In genomic region chr20:62300319-62300718, GRCh38 we compare ENCODE assay signal across 32 cellular contexts.
"Had no signal": no experiment of that assay in that cellular context is flagged by ENCODE, and none has a peak within 500 bp of the region (broad histone marks: within the 10 kb centered on the region; RNA-seq: fewer than 3 reads in every experiment).

No MANE protein-coding gene starts in this region.

- H3K27me3 Mint-ChIP-seq: activated CD4-positive, alpha-beta memory T cell treated with anti-CD3 and anti-CD28 coated beads for 36 hours; activated CD4-positive, alpha-beta T cell treated with anti-CD3 and anti-CD28 coated beads, Interleukin-2, amount 10 ng/mL, durations not matched to agents 24 days and 14 days; activated naive CD8-positive, alpha-beta T cell treated with anti-CD3 and anti-CD28 coated beads, Interleukin-2, amount 10 ng/mL, durations not matched to agents 7 days and 5 days; naive B cell had no signal

- ATAC-seq: left colon, pancreas had no signal

- H3K27ac Mint-ChIP-seq: activated CD4-positive, alpha-beta memory T cell treated with anti-CD3 and anti-CD28 coated beads for 36 hours; activated CD4-positive, alpha-beta T cell treated with anti-CD3 and anti-CD28 coated beads, Interleukin-2, amount 10 ng/mL, durations not matched to agents 24 days and 14 days; activated naive CD4-positive, alpha-beta T cell treated with anti-CD3 and anti-CD28 coated beads, Interleukin-2, amount 10 ng/mL, durations not matched to agents 7 days and 5 days; activated naive CD8-positive, alpha-beta T cell treated with anti-CD3 and anti-CD28 coated beads, Interleukin-2, amount 10 ng/mL, durations not matched to agents 7 days and 5 days; activated T-helper 1 cell treated with anti-CD3 and anti-CD28 coated beads, Interleukin-12 subunit alpha, Interleukin-12 subunit beta, Interleukin-2, Interleukin-4 antibody, amounts not matched to agents 30 ng/mL and 10 ng/mL and 1 ng/mL, durations not matched to agents 14 hours and 24 hours and 36 hours; nephron progenitor cell; T-helper 1 cell treated with Interleukin-12 subunit alpha and Interleukin-12 subunit beta and Interleukin-4 antibody, amounts not matched to agents 30 μg/mL and 1 μg/mL, for 36 hours had no signal

- H3K4me3 ChIP-seq: esophagus muscularis mucosa, hepatocyte, pancreas, right atrium auricular region, tibial nerve had no signal

- H3K9me3 ChIP-seq: esophagus muscularis mucosa, pancreas, right atrium auricular region, tibial nerve had no signal

- H3K27ac ChIP-seq: brain microvascular endothelial cell, esophagus muscularis mucosa, hepatocyte, pancreas, right atrium auricular region, tibial nerve, WERI-Rb-1 had no signal

- H3K4me3 Mint-ChIP-seq: activated CD4-positive, alpha-beta memory T cell treated with anti-CD3 and anti-CD28 coated beads for 36 hours; activated CD4-positive, alpha-beta T cell treated with anti-CD3 and anti-CD28 coated beads, Interleukin-2, amount 10 ng/mL, durations not matched to agents 24 days and 14 days; activated naive CD8-positive, alpha-beta T cell treated with anti-CD3 and anti-CD28 coated beads, Interleukin-2, amount 10 ng/mL, durations not matched to agents 7 days and 5 days; mesothelial cell of epicardium; nephron progenitor cell had no signal

- H3K9me3 Mint-ChIP-seq: activated CD4-positive, alpha-beta memory T cell treated with anti-CD3 and anti-CD28 coated beads for 36 hours; activated CD4-positive, alpha-beta T cell treated with anti-CD3 and anti-CD28 coated beads, Interleukin-2, amount 10 ng/mL, durations not matched to agents 24 days and 14 days; activated naive CD4-positive, alpha-beta T cell treated with anti-CD3 and anti-CD28 coated beads, Interleukin-2, amount 10 ng/mL, durations not matched to agents 7 days and 5 days; activated naive CD8-positive, alpha-beta T cell treated with anti-CD3 and anti-CD28 coated beads, Interleukin-2, amount 10 ng/mL, durations not matched to agents 7 days and 5 days; activated T-helper 1 cell treated with anti-CD3 and anti-CD28 coated beads, Interleukin-12 subunit alpha, Interleukin-12 subunit beta, Interleukin-2, Interleukin-4 antibody, amounts not matched to agents 30 ng/mL and 10 ng/mL and 1 ng/mL, durations not matched to agents 14 hours and 24 hours and 36 hours; mesothelial cell of epicardium; naive B cell; nephron progenitor cell; T-helper 1 cell treated with Interleukin-12 subunit alpha and Interleukin-12 subunit beta and Interleukin-4 antibody, amounts not matched to agents 30 μg/mL and 1 μg/mL, for 36 hours had no signal

- DNase-seq: activated CD4-positive, alpha-beta memory T cell treated with anti-CD3 and anti-CD28 coated beads for 36 hours; activated CD4-positive, alpha-beta T cell treated with anti-CD3 and anti-CD28 coated beads, Interleukin-2, amount 10 ng/mL, durations not matched to agents 24 days and 14 days; activated CD4-positive, CD25-positive, alpha-beta regulatory T cell treated with anti-CD3 and anti-CD28 coated beads, Interleukin-2, amount 50 U/mL, for 72 hours; activated CD8-positive, alpha-beta memory T cell treated with anti-CD3 and anti-CD28 coated beads, Interleukin-2, amount 50 U/mL, for 4 hours; activated gamma-delta T cell; activated naive CD4-positive, alpha-beta T cell treated with anti-CD3 and anti-CD28 coated beads, Interleukin-2, amount 10 ng/mL, durations not matched to agents 7 days and 5 days; activated naive CD8-positive, alpha-beta T cell treated with anti-CD3 and anti-CD28 coated beads, Interleukin-2, amount 10 ng/mL, durations not matched to agents 7 days and 5 days; activated T-cell treated with anti-CD3 and anti-CD28 coated beads, Interleukin-2, amount 50 U/mL, for 1 hour; amniotic stem cell; brain microvascular endothelial cell; foreskin melanocyte; glutamatergic neuron; left colon; mammary epithelial cell; naive B cell; nephron progenitor cell; stimulated activated CD4-positive, alpha-beta T cell treated with anti-CD3 and anti-CD28 coated beads, Interleukin-15, amount 100 ng/mL, for 24 hours; stimulated activated CD4-positive, alpha-beta T cell treated with anti-CD3 and anti-CD28 coated beads, Interleukin-2, amount 100 ng/mL, for 24 hours; stimulated activated naive CD4-positive, alpha-beta T cell; T-helper 9 cell; WERI-Rb-1 had no signal

- H3K36me3 Mint-ChIP-seq: mesothelial cell of epicardium, naive B cell had no signal

- H3K27me3 ChIP-seq: brain microvascular endothelial cell, esophagus muscularis mucosa, hepatocyte, pancreas, right atrium auricular region, tibial nerve had no signal

- FAIRE-seq: astrocyte, keratinocyte, pancreas, TTC549 had no signal
